8 cellular contexts compared by ENCODE assay signal in the genomic region with DNA sequence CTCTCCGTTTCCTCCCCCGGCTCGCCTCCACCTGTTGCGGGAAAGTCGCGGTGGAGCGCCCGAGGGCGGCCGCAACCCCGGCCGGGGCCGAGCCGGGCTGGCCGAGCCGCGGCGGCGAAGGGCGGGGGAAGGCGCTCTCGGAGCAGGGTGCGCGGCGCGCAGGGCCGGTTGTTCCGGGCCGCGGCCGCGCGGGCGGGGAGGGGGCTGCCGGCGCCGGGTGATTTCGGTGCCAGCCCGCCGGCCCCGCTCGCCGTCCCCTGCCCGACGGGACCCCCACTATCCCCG. TPM values are rescaled to one million over a fixed set of nuclear protein-coding genes. Genes with fewer than 3 reads are reported as not detected.
A peak's percentile ranks its signal among the peaks of the same experiment; 100 is the strongest.
DNase-seq lines count a peak whose midpoint lies in the region; ATAC-seq and TF ChIP-seq lines count a peak whose summit lies in the region.

No MANE protein-coding gene starts in this region.

- peak; percentile 61 for ATAC-seq in activated CD4-positive, alpha-beta T cell treated with anti-CD3 and anti-CD28 coated beads for 36 hours

- peaks cover 4% of the 10 kb centered on the region for H3K4me1 Mint-ChIP-seq in activated CD4-positive, alpha-beta T cell treated with anti-CD3 and anti-CD28 coated beads for 36 hours
- peaks cover 31% of the 10 kb centered on the region for H3K4me1 Mint-ChIP-seq in endodermal cell

- H3K9me3 Mint-ChIP-seq in activated CD4-positive, alpha-beta T cell treated with anti-CD3 and anti-CD28 coated beads for 36 hours (ENCODE audit: low read depth): no peaks in the 10 kb centered on the region
- H3K9me3 Mint-ChIP-seq in endodermal cell: no peaks in the 10 kb centered on the region

- 0% methylated on average over 46 of the region's 46 CpGs; no CpG with 5 or more reads in 1 of the 2 experiments for WGBS in endodermal cell (ENCODE audit: insufficient coverage in 1 of 2, insufficient read length in 1 of 2), 2 experiments

- CTCF ChIA-PET in activated CD4-positive, alpha-beta T cell treated with anti-CD3 and anti-CD28 coated beads for 36 hours (lab: Charles Lee): interaction anchor here (0.6 to 1.4 kb wide), 10 partner anchors 8 to 957 kb away, joined by 3 to 6 read pairs (median 4); no protein-coding TSS in a partner anchor

- H3K9ac ChIP-seq in endodermal cell (ENCODE audit: extremely low read depth, low read length, poor library complexity, severe bottlenecking): peak overlapping the region; percentile 83

- POLR2A ChIA-PET in activated CD4-positive, alpha-beta T cell treated with anti-CD3 and anti-CD28 coated beads for 36 hours (lab: Charles Lee): interaction anchor here (0.6 kb wide), 1 partner anchor 942 kb away, joined by 7 read pairs; no protein-coding TSS in a partner anchor

- peaks cover 40% of the 10 kb centered on the region for H3K27me3 Mint-ChIP-seq in activated CD4-positive, alpha-beta T cell treated with anti-CD3 and anti-CD28 coated beads for 36 hours
- peaks cover 36% of the 10 kb centered on the region for H3K27me3 Mint-ChIP-seq in endodermal cell (ENCODE audit: insufficient read depth)

- no peak overlapping the region for H3K27ac ChIP-seq in endodermal cell (ENCODE audit: low read depth, low read length)
- H3K27ac ChIP-seq in muscle layer of duodenum (ENCODE audit: low read length): no peak overlapping the region

- TF ChIP-seq CTCF in endodermal cell (conservative IDR thresholded peaks at IDR 0.05): no peak

- H3K4me3 ChIP-seq in HAP-1 (peak overlapping the region; percentile 65), endodermal cell (ENCODE audit: low read length) (peak overlapping the region; percentile 94), muscle layer of duodenum (ENCODE audit: low read depth in 1 of 2, low read length in 2 of 2) (peak overlapping the region; percentile 66 to 86)

- no peaks in the 10 kb centered on the region for H3K9me3 ChIP-seq in HAP-1
- no peaks in the 10 kb centered on the region for H3K9me3 ChIP-seq in endodermal cell (ENCODE audit: control insufficient read depth, low read length)
- no peaks in the 10 kb centered on the region for H3K9me3 ChIP-seq in muscle layer of duodenum (ENCODE audit: control insufficient read depth in 1 of 2, low read length in 2 of 2)

- H3K27ac Mint-ChIP-seq in activated CD4-positive, alpha-beta T cell treated with anti-CD3 and anti-CD28 coated beads for 36 hours: no peak overlapping the region
- peak overlapping the region; percentile 67 for H3K27ac Mint-ChIP-seq in endodermal cell

- in situ Hi-C loops in HAP-1 (cut with MboI; ENCODE audit: low sequenced_read_pairs): no loop called here

- peak overlapping the region; percentile 54 for H3K4me3 Mint-ChIP-seq in activated CD4-positive, alpha-beta T cell treated with anti-CD3 and anti-CD28 coated beads for 36 hours
- H3K4me3 Mint-ChIP-seq in endodermal cell: peak overlapping the region; percentile 82

- intact Hi-C loops in activated CD4-positive, alpha-beta T cell treated with anti-CD3 and anti-CD28 coated beads for 36 hours (cut with DNase I, micrococcal nuclease): loop anchor here in 1 of 2 experiments (1.0 to 2.0 kb wide), 4 partner anchors 171 to 300 kb away; partner anchors contain the start of gene MTFR2

- no peak for DNase-seq in activated CD4-positive, alpha-beta T cell treated with anti-CD3 and anti-CD28 coated beads for 36 hours
- DNase-seq in activated CD4-positive, alpha-beta T cell treated with anti-CD3 and anti-CD28 coated beads, Interleukin-2, amount 50 U/mL, for 1 hour: no peak
- DNase-seq in HAP-1 (ENCODE audit: low spot score in 2 of 2) (no peak), NCI-H69 (lab: John Stamatoyannopoulos, UW) (peak; percentile 86), endodermal cell (no peak), NCI-H146 (lab: John Stamatoyannopoulos, UW) (no peak), GF-D8 (lab: John Stamatoyannopoulos, UW) (no peak)

- no peaks in the 10 kb centered on the region for H3K36me3 ChIP-seq in HAP-1 (replicated peaks)
- no peaks in the 10 kb centered on the region for H3K36me3 ChIP-seq in endodermal cell (ENCODE audit: control insufficient read depth, insufficient read depth, low read length)
- no peaks in the 10 kb centered on the region for H3K36me3 ChIP-seq in muscle layer of duodenum (ENCODE audit: control insufficient read depth in 1 of 2, insufficient read depth in 2 of 2, low read length in 2 of 2)

- H3K4me1 ChIP-seq in HAP-1 (peaks cover 12% of the 10 kb centered on the region), endodermal cell (ENCODE audit: control insufficient read depth, insufficient read depth, low read length) (no peaks in the 10 kb centered on the region), muscle layer of duodenum (ENCODE audit: control insufficient read depth in 1 of 2, insufficient read depth in 2 of 2, low read length in 2 of 2) (peaks cover 0 to 15% of the 10 kb centered on the region in 2 donors)

- H3K27me3 ChIP-seq in HAP-1 (ENCODE audit: low read depth) (no peaks in the 10 kb centered on the region), endodermal cell (ENCODE audit: control insufficient read depth, insufficient read depth, low read length, poor library complexity, severe bottlenecking) (peaks cover 52% of the 10 kb centered on the region), muscle layer of duodenum (ENCODE audit: low read depth, low read length) (no peaks in the 10 kb centered on the region)

- no peaks in the 10 kb centered on the region for H3K36me3 Mint-ChIP-seq in activated CD4-positive, alpha-beta T cell treated with anti-CD3 and anti-CD28 coated beads for 36 hours (ENCODE audit: low read depth)
- no peaks in the 10 kb centered on the region for H3K36me3 Mint-ChIP-seq in endodermal cell (ENCODE audit: low read depth)

RNA-seq across cellular contexts. Expression of gene MAP7, which starts 0.2 kb away (rescaled TPM):
- 1 to 10 TPM; 2.1 to 3.1 TPM for total RNA-seq in activated CD4-positive, alpha-beta T cell treated with anti-CD3 and anti-CD28 coated beads for 36 hours
- total RNA-seq in endodermal cell: 10 to 100 TPM; 42.4 to 48.7 TPM
- polyA plus RNA-seq in endodermal cell (2013, experiment 1 of 2): 8.0 TPM
- 6.7 TPM for polyA plus RNA-seq in endodermal cell (2013, experiment 2 of 2)

Comparison
In these comparisons a context has a peak if more than half of its experiments do, and no peak if none do; other contexts are left out.
1. RNA of gene MAP7, which starts 0.2 kb away (total RNA-seq): 42.4 to 48.7 TPM in endodermal cell; 2.1 to 3.1 TPM in activated CD4-positive, alpha-beta T cell treated with anti-CD3 and anti-CD28 coated beads for 36 hours; every median in the first group is over 10 times any median in the second.
2. Peak in every context shown above with its lines, with median percentiles within 50 percentile points of each other: H3K4me3 ChIP-seq.